Comparison of ENCODE assay signal across 8 cellular contexts in the genomic region with DNA sequence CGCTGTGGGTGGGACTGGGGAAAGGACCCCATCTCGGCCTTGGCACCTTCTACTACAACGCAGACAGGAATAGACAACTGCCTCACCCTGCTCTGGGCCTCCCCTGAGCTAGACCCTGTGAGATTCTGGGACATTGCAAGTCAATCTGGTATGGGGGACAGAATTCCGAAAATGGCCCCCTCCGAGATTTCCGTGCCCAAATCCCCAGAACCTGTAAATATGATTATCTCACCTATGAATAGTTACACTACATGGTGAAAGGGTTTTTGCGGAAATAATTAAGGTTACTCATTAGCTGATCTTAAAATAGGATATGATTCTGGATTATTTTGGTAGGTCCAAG. TPM values are rescaled to one million over a fixed set of nuclear protein-coding genes. Genes with fewer than 3 reads are reported as not detected.
DNase-seq lines count a peak whose midpoint lies in the region; ATAC-seq lines count a peak whose summit lies in the region.

No MANE protein-coding gene starts in this region.

- H3K36me3 Mint-ChIP-seq in activated naive CD8-positive, alpha-beta T cell: no peaks in the 10 kb centered on the region
- H3K36me3 Mint-ChIP-seq in stimulated activated naive B cell treated with anti-CD40 and anti-IgM and Interleukin-4, amounts not matched to agents 10 μg/mL and 1 μg/mL and 100 μg/mL, for 72 hours: peaks cover 9 to 26% of the 10 kb centered on the region in 2 donors

- H3K27me3 Mint-ChIP-seq in activated naive CD8-positive, alpha-beta T cell: no peaks in the 10 kb centered on the region
- H3K27me3 Mint-ChIP-seq in stimulated activated naive B cell treated with anti-CD40 and anti-IgM and Interleukin-4, amounts not matched to agents 10 μg/mL and 1 μg/mL and 100 μg/mL, for 72 hours: no peaks in the 10 kb centered on the region

- H3K4me3 Mint-ChIP-seq in activated naive CD8-positive, alpha-beta T cell: peak overlapping the region; percentile 97
- peak overlapping the region; percentile 92 to 98 for H3K4me3 Mint-ChIP-seq in stimulated activated naive B cell treated with anti-CD40 and anti-IgM and Interleukin-4, amounts not matched to agents 10 μg/mL and 1 μg/mL and 100 μg/mL, for 72 hours

- H3K4me3 ChIP-seq in iPS-18a (ENCODE audit: low read length): peak overlapping the region; percentile 93

- H3K4me1 Mint-ChIP-seq in activated naive CD8-positive, alpha-beta T cell (ENCODE audit: low read depth): peaks cover 41% of the 10 kb centered on the region
- peaks cover 33 to 45% of the 10 kb centered on the region in 2 donors for H3K4me1 Mint-ChIP-seq in stimulated activated naive B cell treated with anti-CD40 and anti-IgM and Interleukin-4, amounts not matched to agents 10 μg/mL and 1 μg/mL and 100 μg/mL, for 72 hours

- peak overlapping the region; percentile 86 for H3K27ac ChIP-seq in iPS-18a (ENCODE audit: low read length)

- peaks cover 18% of the 10 kb centered on the region for H3K4me1 ChIP-seq in iPS-18a (ENCODE audit: control insufficient read depth, low read depth, low read length)

- no peaks in the 10 kb centered on the region for H3K36me3 ChIP-seq in iPS-18a (ENCODE audit: control insufficient read depth, low read depth, low read length)

- H3K9me3 Mint-ChIP-seq in activated naive CD8-positive, alpha-beta T cell (ENCODE audit: low read depth): no peaks in the 10 kb centered on the region
- no peaks in the 10 kb centered on the region for H3K9me3 Mint-ChIP-seq in stimulated activated naive B cell treated with anti-CD40 and anti-IgM and Interleukin-4, amounts not matched to agents 10 μg/mL and 1 μg/mL and 100 μg/mL, for 72 hours

- H3K9ac ChIP-seq in iPS-18a (ENCODE audit: low read length): peak overlapping the region; percentile 98

- no peak for ATAC-seq in stimulated activated naive B cell treated with anti-CD40 and anti-IgM and Interleukin-4, amounts not matched to agents 10 μg/mL and 1 μg/mL and 100 μg/mL, for 72 hours (replicated peaks)

- peak overlapping the region; percentile 97 for H3K27ac Mint-ChIP-seq in activated naive CD8-positive, alpha-beta T cell
- peak overlapping the region; percentile 95 for H3K27ac Mint-ChIP-seq in stimulated activated naive B cell treated with anti-CD40 and anti-IgM and Interleukin-4, amounts not matched to agents 10 μg/mL and 1 μg/mL and 100 μg/mL, for 72 hours

- H3K9me3 ChIP-seq in iPS-18a (ENCODE audit: control insufficient read depth, low read depth, low read length): no peaks in the 10 kb centered on the region

- DNase-seq in HT-29 (ENCODE audit: low spot score) (peak; percentile 41), germinal center (ENCODE audit: low spot score) (no peak), NOMO-1 treated with dmso at 0.1 percent for 144 hours (lab: John Stamatoyannopoulos, UW; ENCODE audit: unreplicated experiment) (no peak), NCI-H2029 treated with DMSO at 0.1 percent for 48 hours (lab: John Stamatoyannopoulos, UW) (no peak)
- DNase-seq in stimulated activated naive B cell treated with anti-CD40 and anti-IgM and Interleukin-4, amounts not matched to agents 10 μg/mL and 1 μg/mL and 100 μg/mL, for 72 hours: no peak
- no peak for DNase-seq in stimulated activated CD4-positive, alpha-beta T cell treated with anti-CD3 and anti-CD28 coated beads, Interleukin-4, amount 100 ng/mL, for 1 hour

- no peaks in the 10 kb centered on the region for H3K27me3 ChIP-seq in iPS-18a (ENCODE audit: control insufficient read depth, insufficient read depth, low read length)

RNA-seq across cellular contexts. Expression of gene ZBTB45, which starts 0.6 kb away (rescaled TPM):
- 25.6 and 27.4 TPM in 2 replicates for total RNA-seq in HT-29 (2014; rRNA removed; shearing (Covaris generic))

RNA-seq across cellular contexts. Expression of gene SLC27A5, which starts 8.4 kb away (rescaled TPM):
- 60.6 and 74.5 TPM in 2 replicates for total RNA-seq in HT-29 (2014; rRNA removed; shearing (Covaris generic))

RNA-seq across cellular contexts. Expression of gene TRIM28, which starts 23.6 kb away (rescaled TPM):
- 1,771 and 1,829 TPM in 2 replicates for total RNA-seq in HT-29 (2014; rRNA removed; shearing (Covaris generic))

RNA-seq across cellular contexts. Expression of gene CHMP2A, which starts 34.7 kb away (rescaled TPM):
- total RNA-seq in HT-29 (2014; rRNA removed; shearing (Covaris generic)): 236 and 268 TPM in 2 replicates

RNA-seq across cellular contexts. Expression of gene UBE2M, which starts 38.2 kb away (rescaled TPM):
- 201 and 242 TPM in 2 replicates for total RNA-seq in HT-29 (2014; rRNA removed; shearing (Covaris generic))
